ENCODE assay signal across 13 cellular contexts in genomic region chrX:55011294-55011693, GRCh38. TPM values are rescaled to one million over a fixed set of nuclear protein-coding genes. Genes with fewer than 3 reads are reported as not detected.
DNase-seq lines count a peak whose midpoint lies in the region; ATAC-seq and TF ChIP-seq lines count a peak whose summit lies in the region.
"Had no signal": no experiment of that assay in that cellular context is flagged by ENCODE, and none has a peak within 500 bp of the region (broad histone marks: within the 10 kb centered on the region; RNA-seq: fewer than 3 reads in every experiment).

No MANE protein-coding gene starts in this region.

- H3K9ac ChIP-seq in fibroblast of lung (ENCODE audit: insufficient read depth, low read length) = no peak overlapping the region

- H4K20me1 ChIP-seq in PC-9 (ENCODE audit: insufficient read depth) (no peaks in the 10 kb centered on the region), fibroblast of lung (ENCODE audit: control insufficient read depth, extremely low read depth, insufficient read depth, low read length) (no peaks in the 10 kb centered on the region)

- peaks cover 47% of the 10 kb centered on the region for H3K4me1 ChIP-seq in PC-9 (replicated peaks; ENCODE audit: insufficient read depth)
- H3K4me1 ChIP-seq in fibroblast of lung (ENCODE audit: control insufficient read depth, extremely low read depth, insufficient read depth, low read length) = no peaks in the 10 kb centered on the region
- H3K4me1 ChIP-seq: adrenal gland had no signal

- H3K27me3 ChIP-seq in GM06990 (replicated peaks; ENCODE audit: control insufficient read depth, insufficient read depth, low read length) (no peaks in the 10 kb centered on the region), PC-9 (ENCODE audit: insufficient read depth, low read depth) (no peaks in the 10 kb centered on the region), fibroblast of lung (ENCODE audit: control insufficient read depth, insufficient read depth, low read length) (no peaks in the 10 kb centered on the region)
- H3K27me3 ChIP-seq: SJSA1 had no signal

- H3K36me3 ChIP-seq in GM06990 (ENCODE audit: control insufficient read depth, insufficient read depth, low read length) (peaks cover 4% of the 10 kb centered on the region), PC-9 (ENCODE audit: low read depth) (no peaks in the 10 kb centered on the region), fibroblast of lung (ENCODE audit: control insufficient read depth, insufficient read depth, low read length) (no peaks in the 10 kb centered on the region)
- H3K36me3 ChIP-seq: adrenal gland, SJSA1 had no signal

- POLR2A ChIA-PET in PC-9 (lab: Charles Lee; ENCODE audit: unreplicated experiment) = no interaction called here

- intact Hi-C loops in PC-9 (cut with micrococcal nuclease; ENCODE audit: unreplicated experiment) = no loop called here

- no peak overlapping the region for H3K4me3 ChIP-seq in GM06990 (replicated peaks; ENCODE audit: low read depth, low read length)
- H3K4me3 ChIP-seq in PC-9 = no peak overlapping the region
- H3K4me3 ChIP-seq in fibroblast of lung (replicated peaks in 1 of 4; ENCODE audit: control extremely low read depth in 1 of 4, insufficient read depth in 1 of 4, low read depth in 3 of 4, low read length in 4 of 4) = no peak overlapping the region
- H3K4me3 ChIP-seq: adrenal gland, SJSA1 had no signal

- no peak overlapping the region for H2AFZ ChIP-seq in PC-9
- H2AFZ ChIP-seq in fibroblast of lung (ENCODE audit: low read length) = no peak overlapping the region

- H3K9me2 ChIP-seq in PC-9 (ENCODE audit: insufficient read depth) = no peaks in the 10 kb centered on the region

- no peak for DNase-seq in GM06990 (ENCODE audit: extremely low read depth, insufficient read length)
- DNase-seq in PC-9 = no peak
- DNase-seq in fibroblast of lung (ENCODE audit: low read depth in 2 of 2) = peak in 1 of 2 donors; percentile 5
- no peak for DNase-seq in NCI-H2081 (lab: John Stamatoyannopoulos, UW)
- DNase-seq in NCI-H2029 treated with DMSO at 0.1 percent for 48 hours (lab: John Stamatoyannopoulos, UW) = no peak
- DNase-seq: activated CD8-positive, alpha-beta T cell treated with anti-CD3 and anti-CD28 coated beads for 36 hours; adrenal gland; stimulated activated CD8-positive, alpha-beta memory T cell treated with anti-CD3 and anti-CD28 coated beads, Interleukin-4, amount 100 ng/mL, for 48 hours had no signal

- peaks cover 32% of the 10 kb centered on the region for H3F3A ChIP-seq in PC-9 (ENCODE audit: insufficient read depth, low read depth)

- no peak for ATAC-seq in GM19395 (IDR thresholded peaks at IDR 0.05; ENCODE audit: unreplicated experiment)
- ATAC-seq in HG03280 (IDR thresholded peaks at IDR 0.05; ENCODE audit: unreplicated experiment) = no peak
- ATAC-seq: activated CD8-positive, alpha-beta T cell treated with anti-CD3 and anti-CD28 coated beads for 36 hours had no signal

- H3K79me2 ChIP-seq in PC-9 (ENCODE audit: low read depth) (no peaks in the 10 kb centered on the region), fibroblast of lung (ENCODE audit: control insufficient read depth, insufficient read depth, low read length) (no peaks in the 10 kb centered on the region)

- H3K27ac ChIP-seq in 22Rv1 (no peak overlapping the region), PC-9 (no peak overlapping the region), fibroblast of lung (ENCODE audit: insufficient read depth, low read length) (no peak overlapping the region)
- H3K27ac ChIP-seq: adrenal gland, SJSA1 had no signal

- TF ChIP-seq CTCF in 22Rv1 (IDR thresholded peaks at IDR 0.05) = peak; percentile 24; the same call in 1 of the 2 replicates
- peak; percentile 34 for TF ChIP-seq CTCF in GM06990 (IDR thresholded peaks at IDR 0.05; ENCODE audit: insufficient read depth, low read length, poor library complexity, severe bottlenecking)
- peak; percentile 58 for TF ChIP-seq CTCF in PC-9 (conservative IDR thresholded peaks at IDR 0.05)
- TF ChIP-seq CTCF in fibroblast of lung (conservative IDR thresholded peaks at IDR 0.05 in 1 of 2, IDR thresholded peaks at IDR 0.05 in 1 of 2; ENCODE audit: low read depth in 1 of 2, low read length in 2 of 2) = peak; percentile 30 to 36

- H3K4me2 ChIP-seq in PC-9 = no peak overlapping the region
- H3K4me2 ChIP-seq in fibroblast of lung (ENCODE audit: extremely low read depth, insufficient read depth, low read length) = no peak overlapping the region

- no peaks in the 10 kb centered on the region for H3K9me3 ChIP-seq in PC-9 (ENCODE audit: insufficient read depth, low read depth)
- H3K9me3 ChIP-seq in fibroblast of lung (ENCODE audit: control insufficient read depth, insufficient read depth, low read depth, low read length) = no peaks in the 10 kb centered on the region
- H3K9me3 ChIP-seq: adrenal gland, SJSA1 had no signal

- no TSS peak for BruUV-seq in PC-9 (replicated peaks; lab: Mats Ljungman, UMichigan)

- CTCF ChIA-PET in PC-9 (lab: Charles Lee) = no interaction called here

RNA-seq across cellular contexts. Expression of gene APEX2, which starts 11.1 kb away (rescaled TPM):
- total RNA-seq in PC-9 (2021) (48.0 and 57.7 TPM in 2 replicates), fibroblast of lung (4.6 and 4.8 TPM in 2 replicates)
- 11.0 and 19.3 TPM in 2 replicates for polyA plus RNA-seq in fibroblast of lung
- 9.3 and 17.3 TPM in 2 replicates for polyA plus RNA-seq in fibroblast of lung (2012)
- polyA minus RNA-seq in fibroblast of lung (ENCODE audit: low replicate concordance) = 14.5 and 29.4 TPM in 2 replicates

RNA-seq across cellular contexts. Expression of gene PFKFB1, which starts 17.3 kb away (rescaled TPM):
- total RNA-seq in PC-9 (2021) (0.63 and 0.74 TPM in 2 replicates), fibroblast of lung (under 0.01 TPM in 1 of 2 replicates, not detected in the other)
- 0.10 TPM in 1 of 2 replicates, not detected in the other for polyA plus RNA-seq in fibroblast of lung
- polyA plus RNA-seq in fibroblast of lung (2012) = 0.08 TPM in 1 of 2 replicates, not detected in the other
- not detected in 2 replicates for polyA minus RNA-seq in fibroblast of lung (ENCODE audit: low replicate concordance)
- total RNA-seq: SJSA1, skeletal muscle tissue had no signal

RNA-seq across cellular contexts. Expression of gene ALAS2, which starts 19.5 kb away (rescaled TPM):
- not detected in 2 replicates for total RNA-seq in PC-9 (2021)
- not detected in 2 replicates for total RNA-seq in fibroblast of lung
- polyA plus RNA-seq in fibroblast of lung = not detected in 2 replicates
- not detected in 2 replicates for polyA plus RNA-seq in fibroblast of lung (2012)
- polyA minus RNA-seq in fibroblast of lung (ENCODE audit: low replicate concordance) = not detected in 2 replicates
- total RNA-seq: activated CD8-positive, alpha-beta T cell treated with anti-CD3 and anti-CD28 coated beads for 36 hours; SJSA1 had no signal
